14 cellular contexts compared by ENCODE assay signal in the genomic region with DNA sequence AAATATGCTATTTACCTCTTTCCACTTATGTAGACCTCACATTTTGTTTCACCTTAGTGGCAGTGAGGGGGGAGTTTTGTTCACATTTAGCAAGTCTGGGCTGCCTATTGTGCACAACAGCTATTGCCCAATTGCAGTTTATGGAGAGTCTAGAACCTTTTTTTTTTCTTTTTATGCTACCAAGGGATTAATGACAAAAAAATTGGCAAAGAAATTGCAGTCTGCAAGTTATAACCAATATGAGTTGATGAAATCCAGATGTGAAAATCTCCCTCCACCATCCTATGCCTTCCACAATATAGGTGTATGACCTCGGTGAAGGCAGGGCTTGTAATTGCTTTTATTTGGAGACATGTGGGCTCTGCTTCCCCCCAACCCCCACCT.
A peak's percentile ranks its signal among the peaks of the same experiment; 100 is the strongest.
DNase-seq lines count a peak whose midpoint lies in the region; ATAC-seq, FAIRE-seq and TF ChIP-seq lines count a peak whose summit lies in the region.
"Had no signal": no experiment of that assay in that cellular context is flagged by ENCODE, and none has a peak within 500 bp of the region (broad histone marks: within the 10 kb centered on the region; RNA-seq: fewer than 3 reads in every experiment).

No MANE protein-coding gene starts in this region.

- TF ChIP-seq CTCF in cardiac fibroblast (IDR thresholded peaks at IDR 0.05; ENCODE audit: low read depth, low read length) (no peak), left ventricle myocardium inferior (IDR thresholded peaks at IDR 0.05; ENCODE audit: borderline replicate concordance) (no peak), smooth muscle cell (IDR thresholded peaks at IDR 0.05; ENCODE audit: borderline replicate concordance, insufficient read depth, poor library complexity, severe bottlenecking) (no peak), glutamatergic neuron (IDR thresholded peaks at IDR 0.05; ENCODE audit: partially characterized antibody, unreplicated experiment) (no peak)

- H3K4me3 ChIP-seq in cardiac fibroblast (replicated peaks in 1 of 2; ENCODE audit: low read depth in 2 of 2, low read length in 2 of 2) = no peak overlapping the region
- H3K4me3 ChIP-seq in left ventricle myocardium inferior = no peak overlapping the region
- no peak overlapping the region for H3K4me3 ChIP-seq in smooth muscle cell
- H3K4me3 ChIP-seq: SJCRH30 had no signal

- no peaks in the 10 kb centered on the region for H3K4me1 ChIP-seq in left ventricle myocardium inferior
- peaks cover 6% of the 10 kb centered on the region for H3K4me1 ChIP-seq in smooth muscle cell (ENCODE audit: low read depth)
- H3K4me1 ChIP-seq: SJCRH30 had no signal

- no peaks in the 10 kb centered on the region for H3K9me3 ChIP-seq in left ventricle myocardium inferior (replicated peaks)
- no peaks in the 10 kb centered on the region for H3K9me3 ChIP-seq in smooth muscle cell (replicated peaks; ENCODE audit: low read depth)
- H3K9me3 ChIP-seq: SJCRH30 had no signal

- TF ChIP-seq POLR2A in GM12892 (IDR thresholded peaks at IDR 0.05; ENCODE audit: low read depth, low read length) = no peak

- peak overlapping the region; percentile 66 for H3K4me2 ChIP-seq in smooth muscle cell

- H3K9ac ChIP-seq in smooth muscle cell (ENCODE audit: low read depth) = peak overlapping the region; percentile 12

- H3K79me2 ChIP-seq in smooth muscle cell (ENCODE audit: low read depth) = no peaks in the 10 kb centered on the region

- no peak overlapping the region for H2AFZ ChIP-seq in smooth muscle cell (ENCODE audit: low read depth)

- H3K4me1 Mint-ChIP-seq in glutamatergic neuron (ENCODE audit: low read depth, unreplicated experiment) = no peaks in the 10 kb centered on the region
- H3K4me1 Mint-ChIP-seq in stimulated activated memory B cell treated with anti-CD40 and anti-IgM and Interleukin-4, amounts not matched to agents 10 μg/mL and 1 μg/mL and 100 μg/mL, for 72 hours = no peaks in the 10 kb centered on the region
- H3K4me1 Mint-ChIP-seq: B cell, neural crest cell had no signal

- ATAC-seq in stimulated activated naive CD8-positive, alpha-beta T cell treated with anti-CD3 and anti-CD28 coated beads, Interleukin-15, Interleukin-2, amounts not matched to agents 100 U/mL and 50 U/mL, for 24 hours = no peak
- no peak for ATAC-seq in stimulated activated memory B cell treated with anti-CD40 and anti-IgM and Interleukin-4, amounts not matched to agents 10 μg/mL and 1 μg/mL and 100 μg/mL, for 72 hours
- ATAC-seq: effector memory CD8-positive, alpha-beta T cell had no signal

- no peaks in the 10 kb centered on the region for H3K27me3 ChIP-seq in left ventricle myocardium inferior (ENCODE audit: low read depth)
- H3K27me3 ChIP-seq in smooth muscle cell (ENCODE audit: low read depth) = no peaks in the 10 kb centered on the region
- H3K27me3 ChIP-seq: brain microvascular endothelial cell, SJCRH30 had no signal

- H3K27ac ChIP-seq in left ventricle myocardium inferior (replicated peaks) (peak overlapping the region; percentile 56), smooth muscle cell (ENCODE audit: low read depth) (peak overlapping the region; percentile 79)
- H3K27ac ChIP-seq: SJCRH30 had no signal

- intact Hi-C loops in left ventricle myocardium inferior (cut with micrococcal nuclease) = no loop called here

- peak; percentile 56 for FAIRE-seq in GM12892 (lab: Jason Lieb, UNC)

- no peak overlapping the region for H3K27ac Mint-ChIP-seq in glutamatergic neuron (ENCODE audit: unreplicated experiment)
- no peak overlapping the region for H3K27ac Mint-ChIP-seq in stimulated activated memory B cell treated with anti-CD40 and anti-IgM and Interleukin-4, amounts not matched to agents 10 μg/mL and 1 μg/mL and 100 μg/mL, for 72 hours
- H3K27ac Mint-ChIP-seq: B cell; effector memory CD8-positive, alpha-beta T cell had no signal

- peaks cover 3% of the 10 kb centered on the region for H3K27me3 Mint-ChIP-seq in glutamatergic neuron (ENCODE audit: unreplicated experiment)
- no peaks in the 10 kb centered on the region for H3K27me3 Mint-ChIP-seq in stimulated activated memory B cell treated with anti-CD40 and anti-IgM and Interleukin-4, amounts not matched to agents 10 μg/mL and 1 μg/mL and 100 μg/mL, for 72 hours
- H3K27me3 Mint-ChIP-seq: B cell; effector memory CD8-positive, alpha-beta T cell had no signal

- no peaks in the 10 kb centered on the region for H3K36me3 Mint-ChIP-seq in glutamatergic neuron (ENCODE audit: unreplicated experiment)
- H3K36me3 Mint-ChIP-seq in stimulated activated memory B cell treated with anti-CD40 and anti-IgM and Interleukin-4, amounts not matched to agents 10 μg/mL and 1 μg/mL and 100 μg/mL, for 72 hours = no peaks in the 10 kb centered on the region

- DNase-seq in GM12892 (ENCODE audit: insufficient read length) (no peak), cardiac fibroblast (ENCODE audit: low read depth in 2 of 2) (peak; percentile 79 to 87), left ventricle myocardium inferior (no peak), smooth muscle cell (lab: John Stamatoyannopoulos, UW; ENCODE audit: unreplicated experiment) (no peak), cerebellar cortex (ENCODE audit: low spot score) (no peak), glutamatergic neuron (no peak)
- DNase-seq in stimulated activated naive CD8-positive, alpha-beta T cell treated with anti-CD3 and anti-CD28 coated beads, Interleukin-15, Interleukin-2, amounts not matched to agents 100 U/mL and 50 U/mL, for 24 hours = no peak
- DNase-seq: activated effector memory CD4-positive, alpha-beta T cell treated with anti-CD3 and anti-CD28 coated beads, Interleukin-2, amount 50 U/mL, for 16 hours; effector memory CD8-positive, alpha-beta T cell; SJCRH30 had no signal

- no peaks in the 10 kb centered on the region for H3K36me3 ChIP-seq in left ventricle myocardium inferior
- H3K36me3 ChIP-seq in smooth muscle cell (ENCODE audit: low read depth) = no peaks in the 10 kb centered on the region
- H3K36me3 ChIP-seq: brain microvascular endothelial cell, SJCRH30 had no signal

- H3F3A ChIP-seq in smooth muscle cell (ENCODE audit: low read depth) = no peaks in the 10 kb centered on the region

- no peak overlapping the region for H3K4me3 Mint-ChIP-seq in glutamatergic neuron (ENCODE audit: unreplicated experiment)
- no peak overlapping the region for H3K4me3 Mint-ChIP-seq in stimulated activated memory B cell treated with anti-CD40 and anti-IgM and Interleukin-4, amounts not matched to agents 10 μg/mL and 1 μg/mL and 100 μg/mL, for 72 hours
- H3K4me3 Mint-ChIP-seq: B cell; effector memory CD8-positive, alpha-beta T cell; neural crest cell had no signal

- H3K9me3 Mint-ChIP-seq in glutamatergic neuron (ENCODE audit: unreplicated experiment) = no peaks in the 10 kb centered on the region
- H3K9me3 Mint-ChIP-seq in stimulated activated memory B cell treated with anti-CD40 and anti-IgM and Interleukin-4, amounts not matched to agents 10 μg/mL and 1 μg/mL and 100 μg/mL, for 72 hours = peaks cover 4% of the 10 kb centered on the region

- no peaks in the 10 kb centered on the region for H4K20me1 ChIP-seq in smooth muscle cell (ENCODE audit: low read depth)

- 89% methylated on average over 1 of the region's 1 CpG for WGBS in smooth muscle cell (ENCODE audit: low lambda C conversion rate)

Comparison
In these comparisons a context has a peak if more than half of its experiments do, and no peak if none do; other contexts are left out.
1. DNase-seq: peak in cardiac fibroblast (2 of 2); none in GM12892 (single experiment), left ventricle myocardium inferior (single experiment), smooth muscle cell (single experiment), stimulated activated naive CD8-positive, alpha-beta T cell treated with anti-CD3 and anti-CD28 coated beads, Interleukin-15, Interleukin-2, amounts not matched to agents 100 U/mL and 50 U/mL, for 24 hours (single experiment), cerebellar cortex (single experiment) and glutamatergic neuron (single experiment).